Comparison of ENCODE assay signal across 8 cellular contexts in the genomic region with DNA sequence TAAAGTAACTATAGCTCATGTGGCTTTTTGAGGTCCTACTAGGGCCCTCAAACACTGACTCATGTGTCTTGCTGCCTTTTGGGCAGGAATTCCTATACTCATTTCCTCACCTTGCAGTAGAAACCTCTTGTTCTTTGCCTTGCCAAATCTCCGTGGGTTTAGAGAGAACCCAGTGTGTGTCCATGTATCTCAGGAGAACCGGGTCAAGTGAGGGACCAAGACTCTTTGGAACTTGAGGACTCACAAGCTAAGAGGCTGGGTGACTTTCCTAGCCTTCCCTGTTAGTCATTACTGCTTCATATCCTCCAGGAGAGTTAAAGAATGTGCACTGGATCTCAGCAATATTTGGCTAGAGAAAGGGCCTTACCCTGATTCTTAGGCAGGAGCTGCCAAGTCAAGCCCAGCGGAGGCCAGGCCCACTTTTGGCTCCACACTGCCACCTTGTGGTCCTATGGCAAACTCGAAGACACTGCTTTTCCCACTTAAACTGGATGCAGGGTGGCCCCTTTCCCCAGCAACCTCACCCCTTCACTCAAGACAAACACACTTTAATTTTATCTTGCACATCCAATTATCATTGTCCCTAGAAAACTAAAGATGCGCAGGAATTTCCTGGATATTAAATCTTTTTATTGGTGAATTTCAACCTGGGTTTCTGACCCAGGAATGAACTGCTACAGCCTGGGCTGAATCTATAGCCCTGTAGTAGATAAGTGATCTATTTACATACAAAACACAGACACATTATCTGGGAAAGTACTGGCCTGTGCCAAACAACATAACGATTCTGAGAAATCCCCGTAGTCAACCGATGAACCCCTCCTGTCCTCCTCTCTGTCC. TPM values are rescaled to one million over a fixed set of nuclear protein-coding genes. Genes with fewer than 3 reads are reported as not detected.
DNase-seq lines count a peak whose midpoint lies in the region; ATAC-seq and TF ChIP-seq lines count a peak whose summit lies in the region.

No MANE protein-coding gene starts in this region.

- no peak for TF ChIP-seq POLR2A in heart left ventricle (IDR thresholded peaks at IDR 0.05)

- no peaks in the 10 kb centered on the region for H3K9me3 ChIP-seq in heart left ventricle

- H3K27me3 ChIP-seq in heart left ventricle, result no peaks in the 10 kb centered on the region

- whole genome bisulfite sequencing in heart left ventricle, 4 donors, result 41 to 50% (median 42%) methylated on average over 8 of the region's 8 CpGs

- ATAC-seq in GM21367 (IDR thresholded peaks at IDR 0.05; ENCODE audit: unreplicated experiment), result peak; percentile 47
- ATAC-seq in heart left ventricle, result peak; percentile 66 to 88 (median 84)
- ATAC-seq in GM19397 (IDR thresholded peaks at IDR 0.05; ENCODE audit: unreplicated experiment), result no peak

- H3K36me3 ChIP-seq in heart left ventricle, result no peaks in the 10 kb centered on the region

- peak; percentile 91 for TF ChIP-seq CTCF in AG09319 (IDR thresholded peaks at IDR 0.05; ENCODE audit: low read depth, low read length)
- peak; percentile 81 to 93 (median 88) for TF ChIP-seq CTCF in heart left ventricle (IDR thresholded peaks at IDR 0.05)

- H3K27ac ChIP-seq in heart left ventricle, result no peak overlapping the region

- H3K4me1 ChIP-seq in heart left ventricle, result peaks cover 0 to 14% (median 0%) of the 10 kb centered on the region in 12 donors

- H3K4me3 ChIP-seq in heart left ventricle, result no peak overlapping the region

- DNase-seq in AG09319 (ENCODE audit: extremely low read depth, low read depth), result peak; percentile 50
- peak; percentile 68 to 95 (median 83) for DNase-seq in NCI-H1417 (lab: John Stamatoyannopoulos, UW)
- peak; percentile 9 to 36 for DNase-seq in SW 1271 (lab: John Stamatoyannopoulos, UW)
- peak; percentile 56 for DNase-seq in activated naive CD8-positive, alpha-beta T cell treated with anti-CD3 and anti-CD28 coated beads, Interleukin-2, amount 50 U/mL, for 16 hours (ENCODE audit: low read depth, low spot score)
- DNase-seq in heart left ventricle, result peak; percentile 75 to 86 (median 80)
- DNase-seq in retina, result peak; percentile 84

- intact Hi-C loops in heart left ventricle (cut with DNase I), result loop anchor here (1.0 to 10.0 kb wide), 18 partner anchors 72 to 512 kb away; no protein-coding TSS in a partner anchor

RNA-seq across cellular contexts. Expression of a gene that starts 10.6 kb away (rescaled TPM):
- total RNA-seq in heart left ventricle, result not detected
- polyA plus RNA-seq in heart left ventricle, result not detected

RNA-seq across cellular contexts. Expression of a gene that starts 53.6 kb away (rescaled TPM):
- under 1 TPM in 5 of 9 donors, not detected in 4; 0.16 to 0.60 (median 0.40) TPM for total RNA-seq in heart left ventricle
- under 1 TPM in 1 of 2 donors, not detected in 1; 0.36 TPM for polyA plus RNA-seq in heart left ventricle

Comparison
In these comparisons a context has a peak if more than half of its experiments do, and no peak if none do; other contexts are left out.
1. DNase-seq: peak in every context shown above with its lines; median percentile 84 in retina; 83 in NCI-H1417; 80 in heart left ventricle; 56 in activated naive CD8-positive, alpha-beta T cell treated with anti-CD3 and anti-CD28 coated beads, Interleukin-2, amount 50 U/mL, for 16 hours; 50 in AG09319; 22 in SW 1271.